In genomic region chr2:239142806-239143205, GRCh38 we compare ENCODE assay signal across 18 cellular contexts.
"Had no signal": no experiment of that assay in that cellular context is flagged by ENCODE, and none has a peak within 500 bp of the region (broad histone marks: within the 10 kb centered on the region; RNA-seq: fewer than 3 reads in every experiment).

No MANE protein-coding gene starts in this region.

- H3K4me3 Mint-ChIP-seq: dendritic cell treated with granulocyte-macrophage colony-stimulating factor and Interleukin-4, amounts not matched to agents 40 ng/mL and 50 ng/mL, for 4 days; nephron progenitor cell had no signal

- DNase-seq: activated CD4-positive, alpha-beta T cell treated with anti-CD3 and anti-CD28 coated beads, Interleukin-2, amount 50 U/mL, for 1 hour; activated gamma-delta T cell treated with Interleukin-2 at 50 U/mL for 16 hours; adrenal gland; effector CD8-positive, alpha-beta T cell; heart right ventricle; nephron progenitor cell; occipital lobe; retina; stimulated activated naive CD8-positive, alpha-beta T cell treated with anti-CD3 and anti-CD28 coated beads, Interleukin-15, Interleukin-2, amounts not matched to agents 100 U/mL and 50 U/mL, for 24 hours; substantia nigra; T-helper 1 cell; T1000; uterus had no signal

- H3K27me3 ChIP-seq: adrenal gland, heart right ventricle, left lung, tibial nerve, uterus had no signal

- H3K9me3 Mint-ChIP-seq: activated naive CD4-positive, alpha-beta T cell treated with anti-CD3 and anti-CD28 coated beads, Interleukin-2, amount 50 U/mL, for 72 hours; dendritic cell treated with granulocyte-macrophage colony-stimulating factor and Interleukin-4, amounts not matched to agents 40 ng/mL and 50 ng/mL, for 4 days; nephron progenitor cell had no signal

- H3K36me3 ChIP-seq: uterus had no signal

- H3K27me3 Mint-ChIP-seq: dendritic cell treated with granulocyte-macrophage colony-stimulating factor and Interleukin-4, amounts not matched to agents 40 ng/mL and 50 ng/mL, for 4 days had no signal

- H3K27ac Mint-ChIP-seq: dendritic cell treated with granulocyte-macrophage colony-stimulating factor and Interleukin-4, amounts not matched to agents 40 ng/mL and 50 ng/mL, for 4 days had no signal

- H3K27ac ChIP-seq: adrenal gland, heart right ventricle, left lung, uterus had no signal

- H3K4me1 ChIP-seq: adrenal gland, left lung, uterus had no signal

- ATAC-seq: activated CD4-positive, CD25-positive, alpha-beta regulatory T cell treated with anti-CD3 and anti-CD28 coated beads, Interleukin-2, amount 50 U/mL, for 24 hours; stimulated activated naive CD8-positive, alpha-beta T cell treated with anti-CD3 and anti-CD28 coated beads, Interleukin-15, Interleukin-2, amounts not matched to agents 100 U/mL and 50 U/mL, for 24 hours had no signal

- H3K4me3 ChIP-seq: adrenal gland, heart right ventricle, left lung, tibial nerve, uterus had no signal

- H3K9me3 ChIP-seq: adrenal gland, heart right ventricle, left lung, tibial nerve, uterus had no signal
